In the genomic region with DNA sequence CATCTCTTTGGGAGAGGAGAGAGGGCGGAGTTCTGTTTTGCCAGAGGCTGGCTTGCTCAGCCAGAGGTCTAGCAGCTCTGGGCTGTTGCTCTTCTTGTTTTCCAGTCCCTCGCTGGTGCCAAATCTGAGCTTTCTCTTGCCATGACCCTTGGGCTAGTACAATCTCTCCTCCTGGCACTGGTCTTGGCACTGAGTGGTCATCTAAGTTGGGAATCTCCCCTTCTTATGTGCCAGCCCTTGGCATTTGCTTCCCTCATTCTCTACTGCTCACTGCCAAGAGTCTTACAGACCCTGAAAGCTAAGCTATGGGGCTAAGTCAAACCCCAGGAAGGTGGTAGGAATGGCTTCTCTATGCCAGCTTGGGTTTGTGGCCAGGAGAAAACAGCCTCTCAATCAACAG, we compare ENCODE assay signal across 21 cellular contexts.
DNase-seq lines count a peak whose midpoint lies in the region; ATAC-seq lines count a peak whose summit lies in the region.
"Had no signal": no experiment of that assay in that cellular context is flagged by ENCODE, and none has a peak within 500 bp of the region (broad histone marks: within the 10 kb centered on the region; RNA-seq: fewer than 3 reads in every experiment).

No MANE protein-coding gene starts in this region.

- no peak for ATAC-seq in HG03045 (IDR thresholded peaks at IDR 0.05; ENCODE audit: unreplicated experiment)
- ATAC-seq: A549 had no signal

- H3K36me3 ChIP-seq in MG63, result no peaks in the 10 kb centered on the region
- H3K36me3 ChIP-seq: BE2C, BLaER1 had no signal

- DNase-seq in Ammon's horn (ENCODE audit: low spot score) (peak; percentile 25), MG63 (peak; percentile 24), medulla oblongata (ENCODE audit: extremely low spot score) (peak; percentile 63), putamen (ENCODE audit: low spot score) (no peak), NCI-H2227 (lab: John Stamatoyannopoulos, UW; ENCODE audit: unreplicated experiment) (no peak)
- DNase-seq: AML-193; BE2C; CD4-positive, alpha-beta memory T cell; CD4-positive, CD25-positive, alpha-beta regulatory T cell; CD8-positive, alpha-beta memory T cell; COR-L47; DMS 273 treated with DMSO at 0.1 percent for 48 hours; DMS153; DMS53; DMS79; DND-41; EL; GF-D8 had no signal

- H3K27me3 ChIP-seq in MG63, result no peaks in the 10 kb centered on the region
- H3K27me3 ChIP-seq: BE2C, BLaER1 had no signal

- 0 out of 2 replicates have a peak, but pooled peaks cover 2% of the 10 kb centered on the region for H3K9me3 ChIP-seq in MG63
- H3K9me3 ChIP-seq: A549, BE2C, BLaER1 had no signal

- no peak overlapping the region for H3K4me3 ChIP-seq in MG63
- H3K4me3 ChIP-seq: A549, BLaER1 had no signal

Comparison
In these comparisons a context has a peak if more than half of its experiments do, and no peak if none do; other contexts are left out.
1. DNase-seq: peak in Ammon's horn (single experiment), MG63 (single experiment) and medulla oblongata (single experiment); none in putamen (single experiment) and NCI-H2227 (single experiment).